Comparison of ENCODE assay signal across 27 cellular contexts in the genomic region with DNA sequence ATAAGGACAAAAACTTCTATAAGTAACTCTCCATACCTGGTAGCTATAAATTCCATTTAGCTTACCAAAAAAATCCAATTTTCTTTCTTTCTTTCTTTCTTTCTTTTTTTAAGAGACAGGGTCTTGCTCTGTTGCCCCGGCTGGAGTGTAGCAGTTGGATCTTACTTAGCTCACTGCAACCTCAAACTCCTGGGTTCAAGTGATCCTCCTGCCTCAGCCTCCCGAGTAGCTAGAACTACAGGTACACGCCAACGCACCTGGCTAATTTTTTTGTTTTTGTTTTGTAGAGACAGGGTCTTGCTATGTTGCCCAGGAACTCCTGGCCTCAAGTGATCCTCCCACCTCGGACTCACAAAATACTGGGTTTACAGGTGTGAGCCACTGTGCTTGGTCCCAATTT.
"Had no signal": no experiment of that assay in that cellular context is flagged by ENCODE, and none has a peak within 500 bp of the region (broad histone marks: within the 10 kb centered on the region; RNA-seq: fewer than 3 reads in every experiment).

No MANE protein-coding gene starts in this region.

- H3K4me1 ChIP-seq: pancreas, vagina had no signal

- H3K9me3 ChIP-seq: gastrocnemius medialis, lower lobe of right lung, neutrophil, pancreas, stomach, thyroid gland, vagina had no signal

- H3K4me1 Mint-ChIP-seq: neural crest cell had no signal

- DNase-seq: dorsolateral prefrontal cortex; effector CD4-positive, alpha-beta T cell; endodermal cell; foreskin fibroblast; gastrocnemius medialis; head of caudate nucleus; left ventricle myocardium superior; lower lobe of right lung; naive thymus-derived CD8-positive, alpha-beta T cell; pancreas; retina; stimulated activated CD4-positive, alpha-beta T cell treated with anti-CD3 and anti-CD28 coated beads, Interleukin-12 subunit alpha, Interleukin-12 subunit beta, amount 100 ng/mL, for 4 hours; stimulated activated CD4-positive, alpha-beta T cell treated with anti-CD3 and anti-CD28 coated beads, Interleukin-1b, Interleukin-23, amount 100 ng/mL, for 48 hours; stimulated activated CD4-positive, alpha-beta T cell treated with anti-CD3 and anti-CD28 coated beads, Interleukin-4, amount 100 ng/mL, for 1 hour; stimulated activated CD8-positive, alpha-beta memory T cell treated with anti-CD3 and anti-CD28 coated beads, Interleukin-4, amount 100 ng/mL, for 48 hours; stimulated activated naive CD4-positive, alpha-beta T cell treated with Interleukin-2 at 50 U/mL for 16 hours; stomach; thyroid gland; trophoblast cell had no signal

- H3K27me3 ChIP-seq: dorsolateral prefrontal cortex, gastrocnemius medialis, neutrophil, pancreas, stomach, thyroid gland, vagina had no signal

- ATAC-seq: esophagus mucosa; gastrocnemius medialis; left ventricle myocardium superior; lower lobe of right lung; naive thymus-derived CD8-positive, alpha-beta T cell; pancreas; sciatic nerve had no signal

- H3K4me3 Mint-ChIP-seq: endodermal cell; naive thymus-derived CD8-positive, alpha-beta T cell; neural crest cell had no signal

- H3K27me3 Mint-ChIP-seq: naive thymus-derived CD8-positive, alpha-beta T cell had no signal

- H3K27ac Mint-ChIP-seq: endodermal cell had no signal

- H3K27ac ChIP-seq: epithelial cell of prostate, gastrocnemius medialis, lower lobe of right lung, neutrophil, pancreas, vagina had no signal

- H3K4me3 ChIP-seq: dorsolateral prefrontal cortex, gastrocnemius medialis, lower lobe of right lung, pancreas, smooth muscle cell, stomach, thyroid gland, vagina had no signal

- FAIRE-seq: keratinocyte, pancreas had no signal

- H3K9me3 Mint-ChIP-seq: endodermal cell; naive thymus-derived CD8-positive, alpha-beta T cell; neural crest cell had no signal
